ENCODE assay signal across 8 cellular contexts in the genomic region with DNA sequence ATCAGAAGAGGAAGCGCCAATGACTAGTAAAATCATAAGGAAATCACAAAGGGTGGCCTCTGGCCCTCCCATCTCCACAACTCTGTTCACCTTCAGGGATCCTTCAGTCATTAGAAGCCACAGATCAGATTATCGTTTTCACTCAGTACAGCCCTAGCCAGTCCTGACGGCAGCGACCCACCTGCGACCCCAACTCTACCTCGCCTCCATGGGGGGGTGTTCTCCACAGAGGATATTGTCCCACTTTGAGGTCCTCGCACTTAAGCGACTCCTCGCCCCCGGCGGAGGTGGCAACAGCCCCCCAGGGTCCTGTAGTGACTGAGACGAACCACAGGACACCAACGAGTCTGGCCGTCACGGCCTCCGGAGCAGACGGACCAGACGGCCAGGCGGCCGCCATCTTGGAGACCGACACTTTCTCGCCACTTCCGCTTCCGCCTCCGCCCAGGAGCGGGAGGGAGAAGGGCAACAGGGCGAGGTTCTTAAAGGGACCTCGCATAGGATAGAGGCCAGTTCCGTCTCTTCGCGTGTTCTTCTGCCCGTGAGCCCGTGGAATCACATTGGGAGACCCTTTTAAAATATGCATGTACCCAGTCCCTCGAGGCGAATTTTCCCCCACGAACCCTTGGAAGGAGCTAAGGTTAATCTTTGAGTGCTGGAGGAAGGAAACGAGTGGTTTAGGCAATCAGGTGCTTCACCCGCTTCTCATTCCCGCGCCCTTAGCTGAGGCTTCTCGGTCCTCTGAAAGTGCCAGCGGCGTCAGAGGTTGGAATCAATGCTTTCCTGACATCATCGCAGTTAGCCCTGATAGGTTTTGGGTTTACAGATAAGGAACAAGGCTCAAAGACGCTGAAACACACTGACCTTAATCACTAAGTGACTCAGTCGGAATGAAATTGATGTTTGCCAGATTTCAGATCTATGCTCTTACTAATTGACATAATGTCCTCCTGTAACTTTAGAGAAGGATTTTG. TPM values are rescaled to one million over a fixed set of nuclear protein-coding genes. Genes with fewer than 3 reads are reported as not detected.
DNase-seq lines count a peak whose midpoint lies in the region; ATAC-seq and FAIRE-seq lines count a peak whose summit lies in the region.

TSS of gene TM2D1 (minus strand) at position 421 of the 974 bp plus-strand sequence. CDS start at position 400, 21 bp downstream.

- ATAC-seq in GM21367 (IDR thresholded peaks at IDR 0.05; ENCODE audit: unreplicated experiment) = peak; percentile 100

- peak; percentile 94 for DNase-seq in COLO829 (ENCODE audit: low spot score)
- DNase-seq in HTR-8/SVneo (ENCODE audit: insufficient read length, low spot score) = peak; percentile 80
- DNase-seq in NOMO-1 treated with dmso at 0.1 percent for 144 hours (lab: John Stamatoyannopoulos, UW; ENCODE audit: unreplicated experiment) = peak; percentile 92
- DNase-seq in activated CD8-positive, alpha-beta memory T cell treated with anti-CD3 and anti-CD28 coated beads, Interleukin-2, amount 50 U/mL, for 1 hour (ENCODE audit: extremely low read depth) = peak; percentile 36
- peak; percentile 73 to 78 for DNase-seq in stimulated activated CD8-positive, alpha-beta memory T cell treated with anti-CD3 and anti-CD28 coated beads, Interleukin-15, amount 100 ng/mL, for 4 hours (ENCODE audit: low read depth in 2 of 2)

- H3K4me3 ChIP-seq in mesodermal cell (ENCODE audit: extremely low read depth, insufficient read depth, low read length, poor library complexity, severe bottlenecking) = peak within 1 kb of the TSS; percentile 86

- H3K4me1 ChIP-seq in mesodermal cell (ENCODE audit: control insufficient read depth, insufficient read depth, low read length, poor library complexity, severe bottlenecking) = peaks cover 25% of the 10 kb centered on the region

- 0 to 1% methylated on average over 31 to 36 of the region's 46 CpGs for WGBS in mesodermal cell (ENCODE audit: insufficient coverage in 2 of 2), 2 experiments

- peak; percentile 80 for FAIRE-seq in HTR-8/SVneo (lab: Jason Lieb, UNC)

- peaks cover 10% of the 10 kb centered on the region for H3K36me3 ChIP-seq in mesodermal cell (ENCODE audit: control insufficient read depth, insufficient read depth, low read length)

- H3K9me3 ChIP-seq in mesodermal cell (ENCODE audit: control insufficient read depth, low read length) = no peaks in the 10 kb centered on the region

- in situ Hi-C loops in endometrial microvascular endothelial cells (cut with HindIII; ENCODE audit: inconsistent ontology term, low pct_unique_long_range_greater_than_20kb, low sequenced_read_pairs) = no loop called here

- H3K27ac ChIP-seq in mesodermal cell (ENCODE audit: low read depth, low read length, severe bottlenecking) = peak within 1 kb of the TSS; percentile 82

RNA-seq across cellular contexts. Expression of gene TM2D1, which starts in this region (rescaled TPM):
- 51.4 TPM for total RNA-seq in endometrial microvascular endothelial cells (ENCODE audit: inconsistent ontology term)
- 33.2 TPM for polyA plus RNA-seq in mesodermal cell (2013, experiment 1 of 2)
- 32.9 TPM for polyA plus RNA-seq in mesodermal cell (2013, experiment 2 of 2)

Comparison
In these comparisons a context has a peak if more than half of its experiments do, and no peak if none do; other contexts are left out.
1. Peak in every context shown above with its lines: DNase-seq, ATAC-seq, H3K4me3 ChIP-seq and H3K27ac ChIP-seq.
2. DNase-seq: peak in every context shown above with its lines; median percentile 94 in COLO829; 92 in NOMO-1 treated with dmso at 0.1 percent for 144 hours; 80 in HTR-8/SVneo; 76 in stimulated activated CD8-positive, alpha-beta memory T cell treated with anti-CD3 and anti-CD28 coated beads, Interleukin-15, amount 100 ng/mL, for 4 hours; 36 in activated CD8-positive, alpha-beta memory T cell treated with anti-CD3 and anti-CD28 coated beads, Interleukin-2, amount 50 U/mL, for 1 hour.